In genomic region chr1:6613361-6614018, GRCh38 we compare ENCODE assay signal across 1 cellular context.
TF ChIP-seq lines count a peak whose summit lies in the region.

Gene PHF13 (plus strand): TSS chr1:6613731. CDS start chr1:6614067, 336 bp downstream.

TF ChIP-seq in HepG2, 621 proteins besides CTCF, POLR2A, EP300 and RAD21 (continued from another document and continues in another):
- no peak for TF ChIP-seq SP1 (IDR thresholded peaks at IDR 0.05)
- TF ChIP-seq SP1 (CRISPR knock-in tag; IDR thresholded peaks at IDR 0.05) = peak; percentile 96
- peak; percentile 50; the same call in 1 of the 2 replicates for TF ChIP-seq KMT2B (CRISPR knock-in tag; IDR thresholded peaks at IDR 0.05)
- TF ChIP-seq ZNF281 (CRISPR knock-in tag; IDR thresholded peaks at IDR 0.05; ENCODE audit: borderline replicate concordance) = peak; percentile 97
- TF ChIP-seq KDM2A (CRISPR knock-in tag; IDR thresholded peaks at IDR 0.05; ENCODE audit: borderline replicate concordance, low read depth) = peak; percentile 69; the same call in 1 of the 2 replicates
- TF ChIP-seq KAT8 (CRISPR knock-in tag; IDR thresholded peaks at IDR 0.05) = peak; percentile 35; the same call in 1 of the 2 replicates
- TF ChIP-seq BRD4 (CRISPR knock-in tag; IDR thresholded peaks at IDR 0.05) = peak; percentile 48; the same call in 1 of the 2 replicates
- no peak for TF ChIP-seq NRL (CRISPR knock-in tag; IDR thresholded peaks at IDR 0.05; ENCODE audit: borderline replicate concordance)
- 0 out of 2 replicates have a peak, but pooled peaks have one; percentile 49 for TF ChIP-seq PCBP1 (IDR thresholded peaks at IDR 0.05; ENCODE audit: borderline replicate concordance, low read depth, low read length)
- TF ChIP-seq UBTF (CRISPR knock-in tag; IDR thresholded peaks at IDR 0.05) = peak; percentile 11; the same call in 1 of the 2 replicates
- TF ChIP-seq CHD2 (IDR thresholded peaks at IDR 0.05; ENCODE audit: low read depth, low read length) = peak; percentile 73
- TF ChIP-seq RFXAP (CRISPR knock-in tag; IDR thresholded peaks at IDR 0.05; ENCODE audit: borderline replicate concordance) = 0 out of 2 replicates have a peak, but pooled peaks have one; percentile 37
- peak; percentile 55; the same call in 1 of the 2 replicates for TF ChIP-seq ZNF503 (CRISPR knock-in tag; IDR thresholded peaks at IDR 0.05)
- 0 out of 2 replicates have a peak, but pooled peaks have one; percentile 23 for TF ChIP-seq FOXC1 (CRISPR knock-in tag; IDR thresholded peaks at IDR 0.05; ENCODE audit: borderline replicate concordance)
- no peak for TF ChIP-seq STAT6 (CRISPR knock-in tag; IDR thresholded peaks at IDR 0.05; ENCODE audit: borderline replicate concordance)
- 0 out of 2 replicates have a peak, but pooled peaks have one; percentile 29 for TF ChIP-seq ZNF275 (CRISPR knock-in tag; IDR thresholded peaks at IDR 0.05; ENCODE audit: borderline replicate concordance)
- TF ChIP-seq THAP7 (CRISPR knock-in tag; IDR thresholded peaks at IDR 0.05) = peak; percentile 37; the same call in 1 of the 2 replicates
- TF ChIP-seq ZNF883 (CRISPR knock-in tag; IDR thresholded peaks at IDR 0.05; ENCODE audit: not compliant biosample characterization) = no peak
- TF ChIP-seq SUZ12 (IDR thresholded peaks at IDR 0.05; ENCODE audit: low read depth, low read length) = peak; percentile 88
- peak; percentile 97 for TF ChIP-seq PATZ1 (CRISPR knock-in tag; IDR thresholded peaks at IDR 0.05)
- TF ChIP-seq ELF1 (CRISPR knock-in tag; IDR thresholded peaks at IDR 0.05) = peak; percentile 69
- no peak for TF ChIP-seq ZNF354B (CRISPR knock-in tag; IDR thresholded peaks at IDR 0.05)
- TF ChIP-seq SIX4 (CRISPR knock-in tag; IDR thresholded peaks at IDR 0.05) = peak; percentile 58; the same call in 1 of the 2 replicates
- TF ChIP-seq AGO1 (IDR thresholded peaks at IDR 0.05; ENCODE audit: low read depth, low read length, poor library complexity, severe bottlenecking) = no peak
- 0 out of 2 replicates have a peak, but pooled peaks have one; percentile 48 for TF ChIP-seq ZNF879 (CRISPR knock-in tag; IDR thresholded peaks at IDR 0.05)
- TF ChIP-seq TBX2 (CRISPR knock-in tag; IDR thresholded peaks at IDR 0.05; ENCODE audit: borderline replicate concordance) = peak; percentile 53; the same call in 1 of the 2 replicates
- no peak for TF ChIP-seq NFAT5 (CRISPR knock-in tag; IDR thresholded peaks at IDR 0.05)
- peak; percentile 76 for TF ChIP-seq YY1 (IDR thresholded peaks at IDR 0.05; ENCODE audit: insufficient read depth, insufficient replicate concordance, low read depth, low read length)
- no peak for TF ChIP-seq SRSF4 (IDR thresholded peaks at IDR 0.05; ENCODE audit: low read depth, low read length, poor library complexity, severe bottlenecking)
- TF ChIP-seq ZNF430 (CRISPR knock-in tag; IDR thresholded peaks at IDR 0.05) = 0 out of 2 replicates have a peak, but pooled peaks have one; percentile 11
- TF ChIP-seq SSRP1 (CRISPR knock-in tag; IDR thresholded peaks at IDR 0.05) = no peak
- peak; percentile 89 for TF ChIP-seq ZBTB25 (CRISPR knock-in tag; IDR thresholded peaks at IDR 0.05)
